ENCODE assay signal across 8 cellular contexts in the genomic region with DNA sequence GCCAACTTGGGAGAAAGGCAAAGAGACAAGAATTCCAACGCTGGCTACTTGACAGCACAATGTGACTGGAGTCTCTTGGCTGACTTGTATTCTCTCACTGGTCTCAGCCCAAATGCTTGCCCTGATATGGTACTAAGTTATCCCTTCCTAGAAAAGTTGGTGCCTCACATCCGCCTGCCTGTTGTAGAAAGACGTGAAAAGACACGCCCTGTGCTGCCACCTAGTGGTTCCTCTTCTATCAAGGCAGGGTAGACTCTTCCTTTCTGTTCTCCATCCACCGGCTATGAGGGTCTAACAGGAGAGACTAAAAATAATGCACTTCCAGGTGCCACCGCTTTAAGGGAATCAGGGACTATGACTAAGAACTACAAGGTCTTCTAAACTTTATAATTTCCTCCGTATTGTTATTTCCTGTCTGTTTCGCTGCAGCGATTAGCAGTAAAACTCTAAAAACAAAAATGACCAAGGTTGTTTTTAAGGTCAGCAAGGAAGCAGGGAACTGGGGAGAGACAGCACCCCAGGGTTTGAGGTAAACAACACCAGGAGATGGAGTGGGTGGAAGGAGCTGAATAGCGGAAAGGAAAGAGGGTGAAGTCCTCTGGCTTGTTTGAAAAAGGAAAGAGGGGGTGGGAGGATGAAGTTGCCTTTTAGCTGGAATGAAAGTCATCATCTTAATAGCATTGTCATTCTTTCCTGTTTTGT.
DNase-seq lines count a peak whose midpoint lies in the region; ATAC-seq and TF ChIP-seq lines count a peak whose summit lies in the region.

No MANE protein-coding gene starts in this region.

- peak; percentile 68 for ATAC-seq in HG03575 (IDR thresholded peaks at IDR 0.05; ENCODE audit: extremely low read depth, insufficient number of reproducible peaks, low FRiP score, unreplicated experiment)
- no peak for ATAC-seq in HG03520 (IDR thresholded peaks at IDR 0.05; ENCODE audit: unreplicated experiment)

- no peaks in the 10 kb centered on the region for H3K9me3 Mint-ChIP-seq in dendritic cell treated with granulocyte-macrophage colony-stimulating factor and Interleukin-4, amounts not matched to agents 40 ng/mL and 50 ng/mL, for 4 days

- TF ChIP-seq POLR2A in lower leg skin (IDR thresholded peaks at IDR 0.05): no peak

- H3K27ac Mint-ChIP-seq in dendritic cell treated with granulocyte-macrophage colony-stimulating factor and Interleukin-4, amounts not matched to agents 40 ng/mL and 50 ng/mL, for 4 days: peak overlapping the region; percentile 47

- TF ChIP-seq CTCF in GM12875 (IDR thresholded peaks at IDR 0.05; ENCODE audit: borderline replicate concordance, insufficient read depth, low read depth, low read length) (peak; percentile 64), lower leg skin (IDR thresholded peaks at IDR 0.05) (peak in 1 of 3 donors; percentile 70)

- DNase-seq in NCI-H774 (lab: John Stamatoyannopoulos, UW) (peak; percentile 75), lower leg skin (ENCODE audit: low spot score in 2 of 2) (peak; percentile 94 to 97)
- peak; percentile 69 to 87 for DNase-seq in activated CD4-positive, alpha-beta T cell treated with anti-CD3 and anti-CD28 coated beads, Interleukin-2, amount 50 U/mL, for 24 hours (ENCODE audit: low read depth in 1 of 2, low spot score in 1 of 2)
- DNase-seq in stimulated activated CD4-positive, alpha-beta T cell treated with anti-CD3 and anti-CD28 coated beads, TNF-alpha, amount 100 ng/mL, for 24 hours (ENCODE audit: low read depth in 3 of 3): peak; percentile 74 to 87 (median 78)

- H3K4me3 Mint-ChIP-seq in dendritic cell treated with granulocyte-macrophage colony-stimulating factor and Interleukin-4, amounts not matched to agents 40 ng/mL and 50 ng/mL, for 4 days: peak overlapping the region; percentile 40

- peaks cover 49% of the 10 kb centered on the region for H3K4me1 Mint-ChIP-seq in dendritic cell treated with granulocyte-macrophage colony-stimulating factor and Interleukin-4, amounts not matched to agents 40 ng/mL and 50 ng/mL, for 4 days (ENCODE audit: low read depth)

- no peaks in the 10 kb centered on the region for H3K27me3 Mint-ChIP-seq in dendritic cell treated with granulocyte-macrophage colony-stimulating factor and Interleukin-4, amounts not matched to agents 40 ng/mL and 50 ng/mL, for 4 days

- H3K4me3 ChIP-seq in GM12875 (ENCODE audit: low read depth, low read length) (no peak overlapping the region), lower leg skin (ENCODE audit: low read depth, poor library complexity, severe bottlenecking) (no peak overlapping the region)

- WGBS in lower leg skin, 2 donors: 8 to 11% methylated on average over 10 of the region's 10 CpGs

- intact Hi-C loops in dendritic cell treated with granulocyte-macrophage colony-stimulating factor and Interleukin-4, amounts not matched to agents 40 ng/mL and 50 ng/mL, for 4 days (cut with micrococcal nuclease): loop anchor here (1.0 to 2.0 kb wide), 3 partner anchors 112 to 220 kb away; partner anchors contain the start of gene GDPD1
- intact Hi-C loops in lower leg skin (cut with DNase I; ENCODE audit: low total_unique reads): loop anchor here (5.0 kb wide), 2 partner anchors 129 to 224 kb away; no protein-coding TSS in a partner anchor

- no peaks in the 10 kb centered on the region for H3K36me3 Mint-ChIP-seq in dendritic cell treated with granulocyte-macrophage colony-stimulating factor and Interleukin-4, amounts not matched to agents 40 ng/mL and 50 ng/mL, for 4 days (ENCODE audit: low read depth)
